14 cellular contexts compared by ENCODE assay signal in the genomic region with DNA sequence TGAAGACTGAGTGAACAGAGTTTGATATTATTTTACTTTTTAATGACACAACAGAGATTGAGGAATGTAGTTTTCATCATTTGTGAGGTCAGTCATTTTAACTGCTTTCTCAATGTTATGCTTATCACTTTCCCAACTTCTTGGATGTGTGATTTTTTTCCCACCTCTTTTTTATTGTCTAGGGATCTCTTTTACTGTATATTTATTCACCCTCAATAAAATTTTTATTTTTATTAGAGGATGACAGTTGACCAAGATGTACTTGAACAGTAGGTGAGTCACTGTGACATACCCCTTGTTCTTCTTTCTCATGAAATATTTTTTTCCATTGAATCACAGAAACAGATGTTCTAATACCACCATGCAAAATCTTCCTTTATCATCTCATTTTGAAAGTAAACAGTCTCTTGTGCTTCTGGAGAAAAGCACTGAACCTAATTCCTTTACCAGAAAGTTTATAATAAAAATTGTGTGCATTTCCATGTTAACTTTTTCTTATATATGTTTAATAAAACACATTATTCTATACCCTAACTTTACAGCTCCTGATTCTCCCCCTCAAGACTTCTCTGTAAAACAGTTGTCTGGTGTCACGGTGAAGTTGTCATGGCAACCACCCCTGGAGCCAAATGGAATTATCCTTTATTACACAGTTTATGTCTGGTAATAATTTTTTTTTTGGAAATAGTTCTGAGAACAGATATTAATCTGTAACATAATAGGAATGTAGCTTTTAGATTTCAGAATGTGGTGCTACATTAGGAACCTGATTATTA.
DNase-seq lines count a peak whose midpoint lies in the region; ATAC-seq and TF ChIP-seq lines count a peak whose summit lies in the region.
"Had no signal": no experiment of that assay in that cellular context is flagged by ENCODE, and none has a peak within 500 bp of the region (broad histone marks: within the 10 kb centered on the region; RNA-seq: fewer than 3 reads in every experiment).

No MANE protein-coding gene starts in this region.

- H3K27me3 Mint-ChIP-seq in HFFc6 (ENCODE audit: insufficient read depth): peaks cover 2% of the 10 kb centered on the region; the same call in 1 of the 2 replicates
- peaks cover 10% of the 10 kb centered on the region for H3K27me3 Mint-ChIP-seq in activated naive CD8-positive, alpha-beta T cell treated with anti-CD3 and anti-CD28 coated beads for 36 hours
- H3K27me3 Mint-ChIP-seq: activated CD8-positive, alpha-beta memory T cell treated with anti-CD3 and anti-CD28 coated beads, Interleukin-2, amount 10 ng/mL, durations not matched to agents 7 days and 5 days; activated naive CD8-positive, alpha-beta T cell; CD4-positive, alpha-beta memory T cell; natural killer cell treated with Interleukin-12 subunit alpha and Interleukin-12 subunit beta and Interleukin-15 and Interleukin-18, amount 100 ng/mL, for 72 hours had no signal

- no peaks in the 10 kb centered on the region for H3K36me3 ChIP-seq in hepatocyte (replicated peaks; ENCODE audit: insufficient read depth, low read depth)

- H3K27ac ChIP-seq in hepatocyte: no peak overlapping the region

- WGBS in hepatocyte (ENCODE audit: low lambda C conversion rate, missing lambda C conversion rate): 29% methylated on average over 1 of the region's 1 CpG

- peak overlapping the region; percentile 76 for H3K4me3 Mint-ChIP-seq in HFFc6
- no peak overlapping the region for H3K4me3 Mint-ChIP-seq in activated naive CD8-positive, alpha-beta T cell treated with anti-CD3 and anti-CD28 coated beads for 36 hours
- H3K4me3 Mint-ChIP-seq: activated CD8-positive, alpha-beta memory T cell treated with anti-CD3 and anti-CD28 coated beads, Interleukin-2, amount 10 ng/mL, durations not matched to agents 7 days and 5 days; activated naive CD8-positive, alpha-beta T cell; CD4-positive, alpha-beta memory T cell; dendritic cell treated with granulocyte-macrophage colony-stimulating factor and Interleukin-4, amounts not matched to agents 40 ng/mL and 50 ng/mL, for 4 days; natural killer cell treated with Interleukin-12 subunit alpha and Interleukin-12 subunit beta and Interleukin-15 and Interleukin-18, amount 100 ng/mL, for 72 hours had no signal

- H3K9me3 ChIP-seq in hepatocyte (ENCODE audit: low read depth): no peaks in the 10 kb centered on the region

- H3K27ac Mint-ChIP-seq in HFFc6: peak overlapping the region; percentile 98
- H3K27ac Mint-ChIP-seq in activated naive CD8-positive, alpha-beta T cell treated with anti-CD3 and anti-CD28 coated beads for 36 hours: no peak overlapping the region
- H3K27ac Mint-ChIP-seq: activated CD8-positive, alpha-beta memory T cell treated with anti-CD3 and anti-CD28 coated beads, Interleukin-2, amount 10 ng/mL, durations not matched to agents 7 days and 5 days; activated naive CD8-positive, alpha-beta T cell; CD4-positive, alpha-beta memory T cell; dendritic cell treated with granulocyte-macrophage colony-stimulating factor and Interleukin-4, amounts not matched to agents 40 ng/mL and 50 ng/mL, for 4 days; natural killer cell treated with Interleukin-12 subunit alpha and Interleukin-12 subunit beta and Interleukin-15 and Interleukin-18, amount 100 ng/mL, for 72 hours had no signal

- no peaks in the 10 kb centered on the region for H3K4me1 ChIP-seq in hepatocyte (ENCODE audit: insufficient read depth)

- no peaks in the 10 kb centered on the region for H3K79me2 ChIP-seq in hepatocyte

- peaks cover 46% of the 10 kb centered on the region for H3K36me3 Mint-ChIP-seq in HFFc6 (ENCODE audit: low read depth)
- H3K36me3 Mint-ChIP-seq in activated naive CD8-positive, alpha-beta T cell treated with anti-CD3 and anti-CD28 coated beads for 36 hours: no peaks in the 10 kb centered on the region
- H3K36me3 Mint-ChIP-seq: activated CD8-positive, alpha-beta memory T cell treated with anti-CD3 and anti-CD28 coated beads, Interleukin-2, amount 10 ng/mL, durations not matched to agents 7 days and 5 days; activated naive CD8-positive, alpha-beta T cell; CD4-positive, alpha-beta memory T cell; natural killer cell treated with Interleukin-12 subunit alpha and Interleukin-12 subunit beta and Interleukin-15 and Interleukin-18, amount 100 ng/mL, for 72 hours had no signal

- no peaks in the 10 kb centered on the region for H4K20me1 ChIP-seq in hepatocyte (ENCODE audit: insufficient read depth, poor library complexity, severe bottlenecking)

- peaks cover 42% of the 10 kb centered on the region for H3K4me1 Mint-ChIP-seq in HFFc6 (ENCODE audit: low read depth)
- no peaks in the 10 kb centered on the region for H3K4me1 Mint-ChIP-seq in activated naive CD8-positive, alpha-beta T cell treated with anti-CD3 and anti-CD28 coated beads for 36 hours
- H3K4me1 Mint-ChIP-seq: activated CD8-positive, alpha-beta memory T cell treated with anti-CD3 and anti-CD28 coated beads, Interleukin-2, amount 10 ng/mL, durations not matched to agents 7 days and 5 days; CD4-positive, alpha-beta memory T cell had no signal

- H3K4me3 ChIP-seq in hepatocyte: no peak overlapping the region

- H3K9me3 Mint-ChIP-seq in HFFc6: peaks cover 23% of the 10 kb centered on the region
- peaks cover 3% of the 10 kb centered on the region for H3K9me3 Mint-ChIP-seq in activated naive CD8-positive, alpha-beta T cell treated with anti-CD3 and anti-CD28 coated beads for 36 hours
- H3K9me3 Mint-ChIP-seq: dendritic cell treated with granulocyte-macrophage colony-stimulating factor and Interleukin-4, amounts not matched to agents 40 ng/mL and 50 ng/mL, for 4 days had no signal

- DNase-seq in AG08396 (ENCODE audit: low spot score): peak; percentile 7
- DNase-seq in HFFc6: peak; percentile 78
- peak; percentile 58 for DNase-seq in amniotic epithelial cell (ENCODE audit: low read depth)
- DNase-seq in hepatocyte (ENCODE audit: low spot score): peak; percentile 10
- DNase-seq in NCI-H748 treated with DMSO at 0.1 percent for 48 hours (lab: John Stamatoyannopoulos, UW): no peak
- no peak for DNase-seq in NK-92 treated with Interleukin-12 subunit alpha and Interleukin-12 subunit beta, amount 100 ng/mL, for 24 hours (lab: John Stamatoyannopoulos, UW)
- no peak for DNase-seq in activated naive CD8-positive, alpha-beta T cell treated with anti-CD3 and anti-CD28 coated beads for 36 hours
- DNase-seq: activated CD8-positive, alpha-beta memory T cell treated with anti-CD3 and anti-CD28 coated beads, Interleukin-2, amount 10 ng/mL, durations not matched to agents 7 days and 5 days; CD4-positive, alpha-beta memory T cell; Kasumi-1 had no signal

- no peaks in the 10 kb centered on the region for H3K9me2 ChIP-seq in hepatocyte (replicated peaks; ENCODE audit: insufficient read depth)

- TF ChIP-seq CTCF in HFFc6 (IDR thresholded peaks at IDR 0.05) (no peak), hepatocyte (IDR thresholded peaks at IDR 0.05; ENCODE audit: poor library complexity) (no peak)

- H2AFZ ChIP-seq in hepatocyte: no peak overlapping the region

- no peak for ATAC-seq in activated CD4-positive, CD25-positive, alpha-beta regulatory T cell treated with anti-CD3 and anti-CD28 coated beads, Interleukin-2, amount 50 U/mL, for 24 hours
- ATAC-seq: activated CD8-positive, alpha-beta memory T cell treated with anti-CD3 and anti-CD28 coated beads, Interleukin-2, amount 10 ng/mL, durations not matched to agents 7 days and 5 days; natural killer cell treated with Interleukin-12 subunit alpha and Interleukin-12 subunit beta and Interleukin-15 and Interleukin-18, amount 100 ng/mL, for 72 hours had no signal

- no peak overlapping the region for H3K4me2 ChIP-seq in hepatocyte

- H3K27me3 ChIP-seq in hepatocyte: no peaks in the 10 kb centered on the region

Comparison
In these comparisons a context has a peak if more than half of its experiments do, and no peak if none do; other contexts are left out.
1. DNase-seq: peak in AG08396 (single experiment), HFFc6 (single experiment), amniotic epithelial cell (single experiment) and hepatocyte (single experiment); none in NCI-H748 treated with DMSO at 0.1 percent for 48 hours (single experiment), NK-92 treated with Interleukin-12 subunit alpha and Interleukin-12 subunit beta, amount 100 ng/mL, for 24 hours (single experiment) and activated naive CD8-positive, alpha-beta T cell treated with anti-CD3 and anti-CD28 coated beads for 36 hours (single experiment).